ENCODE assay signal across 1 cellular context in genomic region chr2:63993130-63993584, GRCh38.
TF ChIP-seq lines count a peak whose summit lies in the region.

No MANE protein-coding gene starts in this region.

TF ChIP-seq in HepG2, 621 proteins besides CTCF, POLR2A, EP300 and RAD21 (continued from another document):
- peak; percentile 61; the same call in 1 of the 2 replicates for TF ChIP-seq GLI4 (CRISPR knock-in tag; IDR thresholded peaks at IDR 0.05; ENCODE audit: borderline replicate concordance)
- peak; percentile 33; the same call in 1 of the 2 replicates for TF ChIP-seq SMC3 (IDR thresholded peaks at IDR 0.05; ENCODE audit: low read length)
- TF ChIP-seq ZBTB26 (CRISPR knock-in tag; IDR thresholded peaks at IDR 0.05; ENCODE audit: borderline replicate concordance) = peak; percentile 97
- TF ChIP-seq GATAD2A (CRISPR knock-in tag; IDR thresholded peaks at IDR 0.05) = peak; percentile 89
- TF ChIP-seq ZNF343 (CRISPR knock-in tag; IDR thresholded peaks at IDR 0.05) = peak; percentile 96
- 0 out of 2 replicates have a peak, but pooled peaks have one; percentile 47 for TF ChIP-seq CCDC6 (CRISPR knock-in tag; IDR thresholded peaks at IDR 0.05)
- peak; percentile 43; the same call in 1 of the 2 replicates for TF ChIP-seq DRAP1 (CRISPR knock-in tag; IDR thresholded peaks at IDR 0.05)
- TF ChIP-seq KAT8 (CRISPR knock-in tag; IDR thresholded peaks at IDR 0.05) = peak; percentile 78
- TF ChIP-seq FOSL2 (CRISPR knock-in tag; IDR thresholded peaks at IDR 0.05) = peak; percentile 53
- TF ChIP-seq HINFP (CRISPR knock-in tag; IDR thresholded peaks at IDR 0.05; ENCODE audit: low read depth) = peak; percentile 32; the same call in 1 of the 2 replicates
- peak; percentile 49; the same call in 1 of the 2 replicates for TF ChIP-seq KMT2A (CRISPR knock-in tag; IDR thresholded peaks at IDR 0.05)
- 0 out of 2 replicates have a peak, but pooled peaks have one; percentile 50 for TF ChIP-seq SIX4 (CRISPR knock-in tag; IDR thresholded peaks at IDR 0.05)
- TF ChIP-seq HNF4G (IDR thresholded peaks at IDR 0.05; ENCODE audit: borderline replicate concordance, low read depth, low read length) = peak; percentile 89
- peak; percentile 82; the same call in 1 of the 2 replicates for TF ChIP-seq HNF4G (CRISPR knock-in tag; IDR thresholded peaks at IDR 0.05; ENCODE audit: borderline replicate concordance, low read depth)
- TF ChIP-seq ASH2L (IDR thresholded peaks at IDR 0.05; ENCODE audit: insufficient read length, low read depth, low read length) = peak; percentile 81
- 0 out of 2 replicates have a peak, but pooled peaks have one; percentile 27 for TF ChIP-seq DMAP1 (CRISPR knock-in tag; IDR thresholded peaks at IDR 0.05)
- peak; percentile 92 for TF ChIP-seq MED1 (CRISPR knock-in tag; IDR thresholded peaks at IDR 0.05)
- peak; percentile 21; the same call in 1 of the 2 replicates for TF ChIP-seq TFAP4 (IDR thresholded peaks at IDR 0.05; ENCODE audit: borderline replicate concordance, low read depth)
- TF ChIP-seq CHD4 (IDR thresholded peaks at IDR 0.05; ENCODE audit: borderline replicate concordance, low read length) = 0 out of 2 replicates have a peak, but pooled peaks have one; percentile 58
- TF ChIP-seq PRDM10 (CRISPR knock-in tag; IDR thresholded peaks at IDR 0.05; ENCODE audit: low read depth) = 0 out of 2 replicates have a peak, but pooled peaks have one; percentile 49
- TF ChIP-seq RFXAP (CRISPR knock-in tag; IDR thresholded peaks at IDR 0.05; ENCODE audit: borderline replicate concordance) = 0 out of 2 replicates have a peak, but pooled peaks have one; percentile 38
- TF ChIP-seq NCOR1 (IDR thresholded peaks at IDR 0.05; ENCODE audit: borderline replicate concordance, low read length) = peak; percentile 80
- TF ChIP-seq SMAD3 (CRISPR knock-in tag; IDR thresholded peaks at IDR 0.05) = peak; percentile 35; the same call in 1 of the 2 replicates
